ENCODE assay signal across 13 cellular contexts in the genomic region with DNA sequence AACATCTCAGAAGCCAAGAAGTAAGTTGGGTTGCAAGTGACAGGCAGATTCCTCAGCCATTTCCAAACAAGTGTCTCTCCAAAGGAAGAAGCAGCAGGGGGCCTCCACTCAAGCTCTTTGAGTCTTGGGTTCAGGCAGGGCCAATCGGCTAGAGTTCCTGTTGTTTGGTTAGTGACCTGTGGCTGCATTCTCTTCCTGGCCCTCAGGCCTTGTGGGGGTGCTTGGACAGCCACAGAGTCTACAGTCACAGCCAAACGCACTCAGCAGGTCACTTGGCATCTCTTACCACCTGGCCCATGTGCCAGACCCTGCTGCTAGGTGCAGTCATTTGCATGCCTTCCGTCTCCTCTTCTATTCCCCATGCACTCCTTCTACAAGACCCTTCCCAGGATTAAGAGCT.
"Had no signal": no experiment of that assay in that cellular context is flagged by ENCODE, and none has a peak within 500 bp of the region (broad histone marks: within the 10 kb centered on the region; RNA-seq: fewer than 3 reads in every experiment).

No MANE protein-coding gene starts in this region.

- DNase-seq: colonic mucosa; dermis blood vessel endothelial cell; erythroblast; foreskin keratinocyte; kidney; left colon; naive thymus-derived CD4-positive, alpha-beta T cell; nephron progenitor cell; small intestine; stimulated activated CD4-positive, alpha-beta T cell treated with anti-CD3 and anti-CD28 coated beads, Interleukin-12 subunit alpha, Interleukin-12 subunit beta, amount 100 ng/mL, for 4 hours; stimulated activated naive CD4-positive, alpha-beta T cell; stomach; trophoblast cell had no signal

- H3K9me3 Mint-ChIP-seq: nephron progenitor cell had no signal

- H3K4me3 Mint-ChIP-seq: naive thymus-derived CD4-positive, alpha-beta T cell; nephron progenitor cell had no signal

- H3K4me1 Mint-ChIP-seq: naive thymus-derived CD4-positive, alpha-beta T cell; nephron progenitor cell had no signal

- H3K27ac Mint-ChIP-seq: naive thymus-derived CD4-positive, alpha-beta T cell; nephron progenitor cell had no signal

- ATAC-seq: foreskin keratinocyte; left colon; naive thymus-derived CD4-positive, alpha-beta T cell had no signal

- H3K36me3 Mint-ChIP-seq: naive thymus-derived CD4-positive, alpha-beta T cell had no signal
